ENCODE assay signal across 1 cellular context in genomic region chr19:679418-680286, GRCh38.
TF ChIP-seq lines count a peak whose summit lies in the region.

No MANE protein-coding gene starts in this region.

TF ChIP-seq in HepG2, 621 proteins besides CTCF, POLR2A, EP300 and RAD21 (continued from another document):
- TF ChIP-seq, protein P1, sequence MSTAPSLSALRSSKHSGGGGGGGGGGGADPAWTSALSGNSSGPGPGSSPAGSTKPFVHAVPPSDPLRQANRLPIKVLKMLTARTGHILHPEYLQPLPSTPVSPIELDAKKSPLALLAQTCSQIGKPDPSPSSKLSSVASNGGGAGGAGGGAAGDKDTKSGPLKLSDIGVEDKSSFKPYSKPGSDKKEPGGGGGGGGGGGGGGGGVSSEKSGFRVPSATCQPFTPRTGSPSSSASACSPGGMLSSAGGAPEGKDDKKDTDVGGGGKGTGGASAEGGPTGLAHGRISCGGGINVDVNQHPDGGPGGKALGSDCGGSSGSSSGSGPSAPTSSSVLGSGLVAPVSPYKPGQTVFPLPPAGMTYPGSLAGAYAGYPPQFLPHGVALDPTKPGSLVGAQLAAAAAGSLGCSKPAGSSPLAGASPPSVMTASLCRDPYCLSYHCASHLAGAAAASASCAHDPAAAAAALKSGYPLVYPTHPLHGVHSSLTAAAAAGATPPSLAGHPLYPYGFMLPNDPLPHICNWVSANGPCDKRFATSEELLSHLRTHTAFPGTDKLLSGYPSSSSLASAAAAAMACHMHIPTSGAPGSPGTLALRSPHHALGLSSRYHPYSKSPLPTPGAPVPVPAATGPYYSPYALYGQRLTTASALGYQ (CRISPR knock-in tag; IDR thresholded peaks at IDR 0.05): no peak
- TF ChIP-seq KAT7 (CRISPR knock-in tag; IDR thresholded peaks at IDR 0.05; ENCODE audit: borderline replicate concordance) (peak; percentile 69; the same call in 1 of the 2 replicates), HNRNPH1 (optimal IDR thresholded peaks at IDR 0.05; ENCODE audit: low read depth, low read length) (no peak), ZFAT (CRISPR knock-in tag; conservative IDR thresholded peaks at IDR 0.05) (peak; percentile 74; the same call in 1 of the 2 replicates), ZBTB8A (CRISPR knock-in tag; IDR thresholded peaks at IDR 0.05; ENCODE audit: borderline replicate concordance, low read depth) (no peak)
